19 cellular contexts compared by ENCODE assay signal in the genomic region with DNA sequence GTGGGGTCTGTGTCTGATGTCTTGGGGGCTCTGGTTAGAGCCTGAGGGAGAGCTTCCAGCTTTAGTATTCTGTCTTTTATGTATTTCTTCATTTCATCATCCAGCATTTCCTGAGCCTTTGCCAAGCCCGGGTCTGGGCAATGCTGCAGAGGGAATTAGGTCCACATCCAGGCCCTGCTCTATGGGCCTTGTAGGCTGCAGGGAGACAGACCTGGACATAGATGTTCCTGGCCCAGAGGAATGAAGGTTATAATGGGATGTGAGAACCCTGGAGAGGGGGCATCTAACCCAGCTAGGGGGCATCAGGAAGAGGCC. TPM values are rescaled to one million over a fixed set of nuclear protein-coding genes. Genes with fewer than 3 reads are reported as not detected.
"Had no signal": no experiment of that assay in that cellular context is flagged by ENCODE, and none has a peak within 500 bp of the region (broad histone marks: within the 10 kb centered on the region; RNA-seq: fewer than 3 reads in every experiment).

No MANE protein-coding gene starts in this region.

- ATAC-seq: activated CD8-positive, alpha-beta memory T cell treated with anti-CD3 and anti-CD28 coated beads, Interleukin-2, amount 10 ng/mL, durations not matched to agents 7 days and 5 days; activated naive CD4-positive, alpha-beta T cell treated with anti-CD3 and anti-CD28 coated beads, Interleukin-2, amount 50 U/mL, for 72 hours; heart left ventricle; natural killer cell had no signal

- H3K36me3 ChIP-seq: thyroid gland, uterus had no signal

- H3K4me3 ChIP-seq: heart left ventricle, left ventricle myocardium inferior, stomach, thyroid gland, uterus had no signal

- H3K27me3 ChIP-seq: heart left ventricle, stomach, thyroid gland, uterus had no signal

- H3K27ac ChIP-seq: heart left ventricle, left ventricle myocardium inferior, parathyroid adenoma, stomach, thyroid gland, uterus had no signal

- DNase-seq: activated CD4-positive, alpha-beta T cell treated with anti-CD3 and anti-CD28 coated beads, Interleukin-2, amount 50 U/mL, for 48 hours; activated CD4-positive, CD25-positive, alpha-beta regulatory T cell treated with anti-CD3 and anti-CD28 coated beads, Interleukin-2, amount 50 U/mL, for 72 hours; activated CD8-positive, alpha-beta memory T cell treated with anti-CD3 and anti-CD28 coated beads, Interleukin-2, amount 10 ng/mL, durations not matched to agents 7 days and 5 days; activated effector memory CD4-positive, alpha-beta T cell treated with anti-CD3 and anti-CD28 coated beads, Interleukin-2, amount 50 U/mL, for 16 hours; activated T-cell treated with anti-CD3 and anti-CD28 coated beads, Interleukin-2, amount 50 U/mL, for 24 hours; amygdala; cerebellar nuclear complex; heart left ventricle; islet precursor cell; left ventricle myocardium inferior; natural killer cell; stimulated activated CD4-positive, alpha-beta T cell treated with anti-CD3 and anti-CD28 coated beads, Interleukin-4, amount 100 ng/mL, for 1 hour; stimulated activated CD8-positive, alpha-beta memory T cell treated with anti-CD3 and anti-CD28 coated beads, Interleukin-4, amount 100 ng/mL, for 48 hours; stomach; thyroid gland; uterus had no signal

- H3K9me3 ChIP-seq: heart left ventricle, left ventricle myocardium inferior, stomach, thyroid gland, uterus had no signal

RNA-seq across cellular contexts. Expression of a gene that starts 17.4 kb away (rescaled TPM):
- total RNA-seq: natural killer cell, renal cortical epithelial cell had no signal

RNA-seq across cellular contexts. Expression of a gene that starts 28.5 kb away (rescaled TPM):
- total RNA-seq: left ventricle myocardium inferior, natural killer cell, stomach had no signal

RNA-seq across cellular contexts. Expression of a gene that starts 59.6 kb away (rescaled TPM):
- total RNA-seq: activated CD8-positive, alpha-beta memory T cell treated with anti-CD3 and anti-CD28 coated beads, Interleukin-2, amount 10 ng/mL, durations not matched to agents 7 days and 5 days; activated naive CD4-positive, alpha-beta T cell treated with anti-CD3 and anti-CD28 coated beads, Interleukin-2, amount 50 U/mL, for 72 hours; renal cortical epithelial cell had no signal
